Comparison of ENCODE assay signal across 18 cellular contexts in the genomic region with DNA sequence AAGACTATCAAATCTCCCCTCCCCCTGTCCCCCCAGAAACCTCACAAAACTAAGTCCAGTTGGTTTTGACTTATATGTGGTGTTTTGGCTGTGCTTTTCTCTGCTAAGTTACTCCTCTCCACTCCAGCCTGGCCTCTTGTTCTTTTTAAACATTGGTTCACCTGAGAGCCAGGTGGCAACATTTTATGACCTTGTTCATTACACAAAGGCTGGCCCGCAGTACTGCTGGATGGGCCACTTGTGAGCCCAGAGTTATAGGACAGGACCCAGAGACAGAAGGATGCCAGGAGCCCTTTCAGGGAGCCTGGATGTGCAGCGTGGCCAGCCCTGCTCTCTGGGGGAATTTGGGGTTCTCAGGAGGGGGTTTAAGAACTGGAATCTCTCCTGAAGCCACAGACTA.
"Had no signal": no experiment of that assay in that cellular context is flagged by ENCODE, and none has a peak within 500 bp of the region (broad histone marks: within the 10 kb centered on the region; RNA-seq: fewer than 3 reads in every experiment).

No MANE protein-coding gene starts in this region.

- H3K27ac Mint-ChIP-seq: activated CD4-positive, alpha-beta memory T cell treated with anti-CD3 and anti-CD28 coated beads for 36 hours; activated CD4-positive, alpha-beta T cell treated with anti-CD3 and anti-CD28 coated beads for 36 hours; activated CD8-positive, alpha-beta memory T cell treated with anti-CD3 and anti-CD28 coated beads, Interleukin-2, amount 10 ng/mL, durations not matched to agents 7 days and 5 days; activated naive CD4-positive, alpha-beta T cell treated with anti-CD3 and anti-CD28 coated beads for 36 hours; activated T-helper 2 cell treated with anti-CD3 and anti-CD28 coated beads, Interferon-gamma antibody, Interleukin-2, Interleukin-4, amounts not matched to agents 10 μg/mL and 5 μg/mL and 100 μg/mL, durations not matched to agents 14 hours and 24 hours and 36 hours; immature natural killer cell had no signal

- DNase-seq: activated CD4-positive, alpha-beta memory T cell treated with anti-CD3 and anti-CD28 coated beads for 36 hours; activated CD4-positive, alpha-beta T cell treated with anti-CD3 and anti-CD28 coated beads for 36 hours; activated CD8-positive, alpha-beta memory T cell treated with anti-CD3 and anti-CD28 coated beads, Interleukin-2, amount 10 ng/mL, durations not matched to agents 7 days and 5 days; activated naive CD4-positive, alpha-beta T cell treated with anti-CD3 and anti-CD28 coated beads for 36 hours; activated T-cell treated with anti-CD3 and anti-CD28 coated beads, Interleukin-2, amount 50 U/mL, for 1 hour; foreskin melanocyte; immature natural killer cell; lower lobe of right lung; pancreas; stimulated activated CD4-positive, alpha-beta T cell treated with anti-CD3 and anti-CD28 coated beads, Interleukin-12 subunit alpha, Interleukin-12 subunit beta, amount 100 ng/mL, for 4 hours; stimulated activated CD4-positive, alpha-beta T cell treated with anti-CD3 and anti-CD28 coated beads, Interleukin-2, amount 100 ng/mL, for 24 hours; tibial artery; WERI-Rb-1 had no signal

- H3K27me3 Mint-ChIP-seq: activated CD4-positive, alpha-beta memory T cell treated with anti-CD3 and anti-CD28 coated beads for 36 hours; activated CD4-positive, alpha-beta T cell treated with anti-CD3 and anti-CD28 coated beads for 36 hours; activated CD8-positive, alpha-beta memory T cell treated with anti-CD3 and anti-CD28 coated beads, Interleukin-2, amount 10 ng/mL, durations not matched to agents 7 days and 5 days had no signal

- H3K27ac ChIP-seq: cardiac muscle cell, epithelial cell of prostate, lower lobe of right lung, pancreas, tibial artery, vagina, WERI-Rb-1 had no signal

- ATAC-seq: activated CD4-positive, alpha-beta T cell treated with anti-CD3 and anti-CD28 coated beads for 36 hours; activated CD8-positive, alpha-beta memory T cell treated with anti-CD3 and anti-CD28 coated beads, Interleukin-2, amount 10 ng/mL, durations not matched to agents 7 days and 5 days; lower lobe of right lung; pancreas had no signal

- H3K9me3 Mint-ChIP-seq: activated CD4-positive, alpha-beta memory T cell treated with anti-CD3 and anti-CD28 coated beads for 36 hours; activated naive CD4-positive, alpha-beta T cell treated with anti-CD3 and anti-CD28 coated beads for 36 hours; activated T-helper 2 cell treated with anti-CD3 and anti-CD28 coated beads, Interferon-gamma antibody, Interleukin-2, Interleukin-4, amounts not matched to agents 10 μg/mL and 5 μg/mL and 100 μg/mL, durations not matched to agents 14 hours and 24 hours and 36 hours; immature natural killer cell; neural crest cell had no signal

- H3K4me1 Mint-ChIP-seq: activated CD8-positive, alpha-beta memory T cell treated with anti-CD3 and anti-CD28 coated beads, Interleukin-2, amount 10 ng/mL, durations not matched to agents 7 days and 5 days; immature natural killer cell had no signal

- H3K36me3 Mint-ChIP-seq: activated CD8-positive, alpha-beta memory T cell treated with anti-CD3 and anti-CD28 coated beads, Interleukin-2, amount 10 ng/mL, durations not matched to agents 7 days and 5 days had no signal

- H3K4me3 Mint-ChIP-seq: activated CD4-positive, alpha-beta memory T cell treated with anti-CD3 and anti-CD28 coated beads for 36 hours; activated CD4-positive, alpha-beta T cell treated with anti-CD3 and anti-CD28 coated beads for 36 hours; activated CD8-positive, alpha-beta memory T cell treated with anti-CD3 and anti-CD28 coated beads, Interleukin-2, amount 10 ng/mL, durations not matched to agents 7 days and 5 days; activated naive CD4-positive, alpha-beta T cell treated with anti-CD3 and anti-CD28 coated beads for 36 hours; immature natural killer cell; neural crest cell had no signal
